Comparison of ENCODE assay signal across 19 cellular contexts in genomic region chr6:142773859-142774258, GRCh38.
DNase-seq lines count a peak whose midpoint lies in the region; ATAC-seq and TF ChIP-seq lines count a peak whose summit lies in the region.
"Had no signal": no experiment of that assay in that cellular context is flagged by ENCODE, and none has a peak within 500 bp of the region (broad histone marks: within the 10 kb centered on the region; RNA-seq: fewer than 3 reads in every experiment).

No MANE protein-coding gene starts in this region.

- H3K4me3 Mint-ChIP-seq in T-helper 1 cell treated with Interleukin-12 subunit alpha and Interleukin-12 subunit beta and Interleukin-4 antibody, amounts not matched to agents 30 μg/mL and 1 μg/mL, for 36 hours, result peak overlapping the region; percentile 55
- H3K4me3 Mint-ChIP-seq: immature natural killer cell had no signal

- H3K9me3 ChIP-seq in colonic mucosa, result no peaks in the 10 kb centered on the region
- H3K9me3 ChIP-seq in transverse colon, result no peaks in the 10 kb centered on the region
- H3K9me3 ChIP-seq: heart left ventricle, sigmoid colon had no signal

- ATAC-seq in omental fat pad (ENCODE audit: low FRiP score), result no peak
- ATAC-seq: heart left ventricle had no signal

- peak overlapping the region; percentile 75 for H3K27ac Mint-ChIP-seq in T-helper 1 cell treated with Interleukin-12 subunit alpha and Interleukin-12 subunit beta and Interleukin-4 antibody, amounts not matched to agents 30 μg/mL and 1 μg/mL, for 36 hours

- H3K4me3 ChIP-seq in colonic mucosa (no peak overlapping the region), transverse colon (no peak overlapping the region)
- H3K4me3 ChIP-seq: heart left ventricle, sigmoid colon had no signal

- peak; percentile 15 for DNase-seq in stimulated activated CD4-positive, alpha-beta T cell treated with anti-CD3 and anti-CD28 coated beads, Interleukin-4, amount 100 ng/mL, for 24 hours
- DNase-seq in stimulated activated CD4-positive, alpha-beta T cell treated with anti-CD3 and anti-CD28 coated beads, Interleukin-4, amount 100 ng/mL, for 4 hours, result no peak
- DNase-seq in colonic mucosa, result peak; percentile 62
- DNase-seq in transverse colon, result peak; percentile 32
- DNase-seq in DMS79 treated with DMSO at 0.1 percent for 48 hours (lab: John Stamatoyannopoulos, UW), result no peak
- no peak for DNase-seq in NCI-H128 (lab: John Stamatoyannopoulos, UW; ENCODE audit: unreplicated experiment)
- no peak for DNase-seq in omental fat pad (ENCODE audit: low spot score)
- DNase-seq: Calu3, cerebellar nuclear complex, HCEC 1CT, heart left ventricle, immature natural killer cell, KG1, NCI-H748 treated with DMSO at 0.1 percent for 48 hours, OCI-M1, SHP77 treated with DMSO at 0.1 percent for 48 hours, sigmoid colon, substantia nigra had no signal

- H3K27me3 ChIP-seq in colonic mucosa (no peaks in the 10 kb centered on the region), transverse colon (no peaks in the 10 kb centered on the region)
- H3K27me3 ChIP-seq: heart left ventricle, sigmoid colon had no signal

- peaks cover 56% of the 10 kb centered on the region for H3K36me3 Mint-ChIP-seq in T-helper 1 cell treated with Interleukin-12 subunit alpha and Interleukin-12 subunit beta and Interleukin-4 antibody, amounts not matched to agents 30 μg/mL and 1 μg/mL, for 36 hours (ENCODE audit: low read depth)

- no peaks in the 10 kb centered on the region for H3K9me3 Mint-ChIP-seq in T-helper 1 cell treated with Interleukin-12 subunit alpha and Interleukin-12 subunit beta and Interleukin-4 antibody, amounts not matched to agents 30 μg/mL and 1 μg/mL, for 36 hours
- H3K9me3 Mint-ChIP-seq: immature natural killer cell had no signal

- intact Hi-C loops in colonic mucosa (cut with DNase I), result no loop called here
- intact Hi-C loops in transverse colon (cut with DNase I; ENCODE audit: low total_unique reads), result no loop called here

- TF ChIP-seq POLR2A in transverse colon (IDR thresholded peaks at IDR 0.05), result no peak

- no peak overlapping the region for H3K9ac ChIP-seq in colonic mucosa (ENCODE audit: low read depth in 2 of 2, low read length in 2 of 2)

- no peaks in the 10 kb centered on the region for H3K27me3 Mint-ChIP-seq in T-helper 1 cell treated with Interleukin-12 subunit alpha and Interleukin-12 subunit beta and Interleukin-4 antibody, amounts not matched to agents 30 μg/mL and 1 μg/mL, for 36 hours (ENCODE audit: low read depth)

- in situ Hi-C loops in transverse colon (cut with MboI; ENCODE audit: low pct_ligation_motif_present in 1 of 4, low pct_unique_long_range_greater_than_20kb in 1 of 4, low sequenced_read_pairs in 3 of 4), result no loop called here

- H3K4me1 ChIP-seq in colonic mucosa (no peaks in the 10 kb centered on the region), transverse colon (peaks cover 0 to 13% (median 2%) of the 10 kb centered on the region in 4 donors)
- H3K4me1 ChIP-seq: heart left ventricle, sigmoid colon had no signal

- H3K36me3 ChIP-seq in colonic mucosa (no peaks in the 10 kb centered on the region), transverse colon (no peaks in the 10 kb centered on the region)

- TF ChIP-seq EP300 in transverse colon (IDR thresholded peaks at IDR 0.05; ENCODE audit: low read depth), result no peak

- no peak for TF ChIP-seq CTCF in colonic mucosa (IDR thresholded peaks at IDR 0.05)
- TF ChIP-seq CTCF in transverse colon (IDR thresholded peaks at IDR 0.05), result no peak
- no peak for TF ChIP-seq CTCF in omental fat pad (IDR thresholded peaks at IDR 0.05)

- WGBS in transverse colon (ENCODE audit: low coverage in 1 of 2), 2 donors, result 25 to 51% methylated on average over 1 to 3 of the region's 3 CpGs

- H3K4me1 Mint-ChIP-seq in T-helper 1 cell treated with Interleukin-12 subunit alpha and Interleukin-12 subunit beta and Interleukin-4 antibody, amounts not matched to agents 30 μg/mL and 1 μg/mL, for 36 hours (ENCODE audit: low read depth), result peaks cover 28% of the 10 kb centered on the region
- H3K4me1 Mint-ChIP-seq: immature natural killer cell had no signal

- H3K27ac ChIP-seq in colonic mucosa (peak overlapping the region; percentile 23), transverse colon (peak overlapping the region; percentile 3 to 58 (median 35))
- H3K27ac ChIP-seq: heart left ventricle, sigmoid colon had no signal

Comparison
In these comparisons a context has a peak if more than half of its experiments do, and no peak if none do; other contexts are left out.
1. DNase-seq: peak in stimulated activated CD4-positive, alpha-beta T cell treated with anti-CD3 and anti-CD28 coated beads, Interleukin-4, amount 100 ng/mL, for 24 hours (single experiment), colonic mucosa (single experiment) and transverse colon (single experiment); none in stimulated activated CD4-positive, alpha-beta T cell treated with anti-CD3 and anti-CD28 coated beads, Interleukin-4, amount 100 ng/mL, for 4 hours (0 of 2), DMS79 treated with DMSO at 0.1 percent for 48 hours (single experiment), NCI-H128 (single experiment) and omental fat pad (single experiment).